Comparison of ENCODE assay signal across 9 cellular contexts in the genomic region with DNA sequence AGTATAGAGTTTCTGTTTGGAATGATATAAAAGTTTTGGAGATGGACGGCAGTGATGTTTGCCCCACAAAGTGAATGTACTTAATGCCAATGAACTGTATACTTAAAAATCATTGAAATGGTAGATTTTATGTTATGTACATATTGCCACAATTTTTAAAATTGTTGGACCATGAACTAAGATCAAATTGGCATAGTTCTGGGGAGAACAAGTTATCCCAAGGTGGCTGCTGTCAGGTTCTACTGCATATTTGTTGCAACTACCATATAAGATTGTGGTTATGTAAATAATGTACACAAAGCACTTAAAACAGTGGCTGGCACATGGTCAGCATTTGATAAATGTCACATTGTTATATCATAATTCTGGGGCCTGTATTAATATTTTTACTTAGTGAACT.
"Had no signal": no experiment of that assay in that cellular context is flagged by ENCODE, and none has a peak within 500 bp of the region (broad histone marks: within the 10 kb centered on the region; RNA-seq: fewer than 3 reads in every experiment).

No MANE protein-coding gene starts in this region.

- H3K4me3 Mint-ChIP-seq: IgD-negative memory B cell had no signal

- H3K27ac Mint-ChIP-seq: IgD-negative memory B cell had no signal

- H3K27me3 Mint-ChIP-seq: IgD-negative memory B cell had no signal

- H3K4me1 Mint-ChIP-seq: IgD-negative memory B cell had no signal

- FAIRE-seq: HepG2, HTR-8/SVneo, K562 had no signal

- H3K4me2 ChIP-seq: KMS-11 had no signal

- H3K27ac ChIP-seq: HL-60, KMS-11 had no signal

- H3K4me3 ChIP-seq: K562 had no signal

- H3K36me3 Mint-ChIP-seq: IgD-negative memory B cell had no signal

- ATAC-seq: K562 had no signal

- H3K9ac ChIP-seq: KMS-11 had no signal

- DNase-seq: IMR-90, KBM-7, KG1 had no signal
